8 cellular contexts compared by ENCODE assay signal in genomic region chr5:144169904-144170275, GRCh38. TPM values are rescaled to one million over a fixed set of nuclear protein-coding genes. Genes with fewer than 3 reads are reported as not detected.
A peak's percentile ranks its signal among the peaks of the same experiment; 100 is the strongest.
DNase-seq lines count a peak whose midpoint lies in the region; ATAC-seq lines count a peak whose summit lies in the region.

No MANE protein-coding gene starts in this region.

- peak overlapping the region; percentile 86 for H3K27ac ChIP-seq in thymus (ENCODE audit: low read depth)

- peak overlapping the region; percentile 83 for H3K4me3 Mint-ChIP-seq in activated CD4-positive, alpha-beta T cell treated with anti-CD3 and anti-CD28 coated beads, Interleukin-2, amount 10 ng/mL, durations not matched to agents 7 days and 5 days
- H3K4me3 Mint-ChIP-seq in activated CD4-positive, alpha-beta memory T cell treated with anti-CD3 and anti-CD28 coated beads, Interleukin-2, amount 10 ng/mL, durations not matched to agents 7 days and 5 days = peak overlapping the region; percentile 99
- peak overlapping the region; percentile 87 to 95 (median 93) for H3K4me3 Mint-ChIP-seq in immature natural killer cell

- CTCF ChIA-PET in activated CD4-positive, alpha-beta T cell treated with anti-CD3 and anti-CD28 coated beads, Interleukin-2, amount 10 ng/mL, durations not matched to agents 7 days and 5 days (lab: Charles Lee) = interaction anchor here (0.5 to 1.5 kb wide), 4 partner anchors 11 to 277 kb away, joined by 3 to 4 read pairs (median 3); no protein-coding TSS in a partner anchor
- CTCF ChIA-PET in activated CD4-positive, alpha-beta memory T cell treated with anti-CD3 and anti-CD28 coated beads, Interleukin-2, amount 10 ng/mL, durations not matched to agents 7 days and 5 days (lab: Charles Lee) = interaction anchor here (1.2 to 2.4 kb wide), 6 partner anchors 10 to 1167 kb away, joined by 3 to 31 read pairs (median 6); no protein-coding TSS in a partner anchor

- peaks cover 2% of the 10 kb centered on the region for H3K4me1 ChIP-seq in thymus (ENCODE audit: control insufficient read depth, insufficient read depth, low read length)

- H3K27me3 Mint-ChIP-seq in activated CD4-positive, alpha-beta T cell treated with anti-CD3 and anti-CD28 coated beads, Interleukin-2, amount 10 ng/mL, durations not matched to agents 7 days and 5 days = peaks cover 5% of the 10 kb centered on the region
- H3K27me3 Mint-ChIP-seq in activated CD4-positive, alpha-beta memory T cell treated with anti-CD3 and anti-CD28 coated beads, Interleukin-2, amount 10 ng/mL, durations not matched to agents 7 days and 5 days = peaks cover 9% of the 10 kb centered on the region
- peaks cover 6 to 10% (median 7%) of the 10 kb centered on the region in 3 donors for H3K27me3 Mint-ChIP-seq in immature natural killer cell (ENCODE audit: low read depth in 3 of 3)

- peaks cover 42% of the 10 kb centered on the region for H3K4me1 Mint-ChIP-seq in activated CD4-positive, alpha-beta T cell treated with anti-CD3 and anti-CD28 coated beads, Interleukin-2, amount 10 ng/mL, durations not matched to agents 7 days and 5 days
- H3K4me1 Mint-ChIP-seq in activated CD4-positive, alpha-beta memory T cell treated with anti-CD3 and anti-CD28 coated beads, Interleukin-2, amount 10 ng/mL, durations not matched to agents 7 days and 5 days = peaks cover 43% of the 10 kb centered on the region
- peaks cover 31 to 45% of the 10 kb centered on the region in 2 donors for H3K4me1 Mint-ChIP-seq in immature natural killer cell

- POLR2A ChIA-PET in activated CD4-positive, alpha-beta T cell treated with anti-CD3 and anti-CD28 coated beads, Interleukin-2, amount 10 ng/mL, durations not matched to agents 7 days and 5 days (lab: Charles Lee) = interaction anchor here (0.5 to 1.8 kb wide), 2 partner anchors 18 to 897 kb away, joined by 6 read pairs; no protein-coding TSS in a partner anchor
- POLR2A ChIA-PET in activated CD4-positive, alpha-beta memory T cell treated with anti-CD3 and anti-CD28 coated beads, Interleukin-2, amount 10 ng/mL, durations not matched to agents 7 days and 5 days (lab: Charles Lee) = interaction anchor here (1.0 to 4.8 kb wide), 6 partner anchors 14 to 1161 kb away, joined by 3 to 104 read pairs (median 6); partner anchors contain the start of gene NR3C1

- H3K36me3 Mint-ChIP-seq in activated CD4-positive, alpha-beta T cell treated with anti-CD3 and anti-CD28 coated beads, Interleukin-2, amount 10 ng/mL, durations not matched to agents 7 days and 5 days (ENCODE audit: low read depth) = peaks cover 25% of the 10 kb centered on the region
- H3K36me3 Mint-ChIP-seq in activated CD4-positive, alpha-beta memory T cell treated with anti-CD3 and anti-CD28 coated beads, Interleukin-2, amount 10 ng/mL, durations not matched to agents 7 days and 5 days (ENCODE audit: low read depth) = peaks cover 35% of the 10 kb centered on the region
- H3K36me3 Mint-ChIP-seq in immature natural killer cell = peaks cover 0 to 23% (median 7%) of the 10 kb centered on the region in 3 donors

- peak overlapping the region; percentile 89 for H3K27ac Mint-ChIP-seq in activated CD4-positive, alpha-beta T cell treated with anti-CD3 and anti-CD28 coated beads, Interleukin-2, amount 10 ng/mL, durations not matched to agents 7 days and 5 days
- H3K27ac Mint-ChIP-seq in activated CD4-positive, alpha-beta memory T cell treated with anti-CD3 and anti-CD28 coated beads, Interleukin-2, amount 10 ng/mL, durations not matched to agents 7 days and 5 days = peak overlapping the region; percentile 87
- peak overlapping the region; percentile 88 to 93 (median 90) for H3K27ac Mint-ChIP-seq in immature natural killer cell

- H3K9me3 ChIP-seq in thymus (ENCODE audit: control insufficient read depth) = no peaks in the 10 kb centered on the region

- peak overlapping the region; percentile 73 for H3K4me3 ChIP-seq in thymus (ENCODE audit: low read length)

- ATAC-seq in HG03342 (IDR thresholded peaks at IDR 0.05; ENCODE audit: unreplicated experiment) = no peak
- no peak for ATAC-seq in GM21576 (IDR thresholded peaks at IDR 0.05; ENCODE audit: unreplicated experiment)

- no peaks in the 10 kb centered on the region for H3K27me3 ChIP-seq in thymus (ENCODE audit: control insufficient read depth, insufficient read depth)

- no peaks in the 10 kb centered on the region for H3K9me3 Mint-ChIP-seq in activated CD4-positive, alpha-beta T cell treated with anti-CD3 and anti-CD28 coated beads, Interleukin-2, amount 10 ng/mL, durations not matched to agents 7 days and 5 days
- H3K9me3 Mint-ChIP-seq in activated CD4-positive, alpha-beta memory T cell treated with anti-CD3 and anti-CD28 coated beads, Interleukin-2, amount 10 ng/mL, durations not matched to agents 7 days and 5 days = no peaks in the 10 kb centered on the region
- H3K9me3 Mint-ChIP-seq in immature natural killer cell = no peaks in the 10 kb centered on the region

- WGBS in thymus = 8% methylated on average over 12 of the region's 12 CpGs

- no peak for DNase-seq in activated CD4-positive, alpha-beta T cell treated with anti-CD3 and anti-CD28 coated beads, Interleukin-2, amount 10 ng/mL, durations not matched to agents 7 days and 5 days
- DNase-seq in activated CD4-positive, alpha-beta T cell treated with anti-CD3 and anti-CD28 coated beads for 4 hours = no peak
- no peak for DNase-seq in activated CD4-positive, alpha-beta memory T cell treated with anti-CD3 and anti-CD28 coated beads, Interleukin-2, amount 10 ng/mL, durations not matched to agents 7 days and 5 days
- no peak for DNase-seq in immature natural killer cell
- no peak for DNase-seq in nucleus accumbens (lab: John Stamatoyannopoulos, UW)

- H3K36me3 ChIP-seq in thymus (ENCODE audit: control insufficient read depth, insufficient read depth) = no peaks in the 10 kb centered on the region

RNA-seq across cellular contexts. Expression of gene YIPF5, which starts 0.6 kb away (rescaled TPM):
- 10 to 100 TPM; 44.6 to 46.2 TPM for total RNA-seq in activated CD4-positive, alpha-beta T cell treated with anti-CD3 and anti-CD28 coated beads, Interleukin-2, amount 10 ng/mL, durations not matched to agents 7 days and 5 days
- total RNA-seq in activated CD4-positive, alpha-beta memory T cell treated with anti-CD3 and anti-CD28 coated beads, Interleukin-2, amount 10 ng/mL, durations not matched to agents 7 days and 5 days = 10 to 100 TPM; 45.1 to 47.5 TPM
- 10 to 100 TPM; 32.0 to 63.2 (median 46.1) TPM for polyA plus RNA-seq in immature natural killer cell
- 15.2 TPM for polyA plus RNA-seq in thymus

RNA-seq across cellular contexts. Expression of gene KCTD16, which starts 0.8 kb away (rescaled TPM):
- under 1 TPM; 0.08 to 0.15 TPM for total RNA-seq in activated CD4-positive, alpha-beta T cell treated with anti-CD3 and anti-CD28 coated beads, Interleukin-2, amount 10 ng/mL, durations not matched to agents 7 days and 5 days
- total RNA-seq in activated CD4-positive, alpha-beta memory T cell treated with anti-CD3 and anti-CD28 coated beads, Interleukin-2, amount 10 ng/mL, durations not matched to agents 7 days and 5 days = not detected
- polyA plus RNA-seq in immature natural killer cell (under 1 TPM in 1 of 3 donors, not detected in 2; 0.34 TPM), thymus (0.02 TPM)
